Comparison of ENCODE assay signal across 8 cellular contexts in the genomic region with DNA sequence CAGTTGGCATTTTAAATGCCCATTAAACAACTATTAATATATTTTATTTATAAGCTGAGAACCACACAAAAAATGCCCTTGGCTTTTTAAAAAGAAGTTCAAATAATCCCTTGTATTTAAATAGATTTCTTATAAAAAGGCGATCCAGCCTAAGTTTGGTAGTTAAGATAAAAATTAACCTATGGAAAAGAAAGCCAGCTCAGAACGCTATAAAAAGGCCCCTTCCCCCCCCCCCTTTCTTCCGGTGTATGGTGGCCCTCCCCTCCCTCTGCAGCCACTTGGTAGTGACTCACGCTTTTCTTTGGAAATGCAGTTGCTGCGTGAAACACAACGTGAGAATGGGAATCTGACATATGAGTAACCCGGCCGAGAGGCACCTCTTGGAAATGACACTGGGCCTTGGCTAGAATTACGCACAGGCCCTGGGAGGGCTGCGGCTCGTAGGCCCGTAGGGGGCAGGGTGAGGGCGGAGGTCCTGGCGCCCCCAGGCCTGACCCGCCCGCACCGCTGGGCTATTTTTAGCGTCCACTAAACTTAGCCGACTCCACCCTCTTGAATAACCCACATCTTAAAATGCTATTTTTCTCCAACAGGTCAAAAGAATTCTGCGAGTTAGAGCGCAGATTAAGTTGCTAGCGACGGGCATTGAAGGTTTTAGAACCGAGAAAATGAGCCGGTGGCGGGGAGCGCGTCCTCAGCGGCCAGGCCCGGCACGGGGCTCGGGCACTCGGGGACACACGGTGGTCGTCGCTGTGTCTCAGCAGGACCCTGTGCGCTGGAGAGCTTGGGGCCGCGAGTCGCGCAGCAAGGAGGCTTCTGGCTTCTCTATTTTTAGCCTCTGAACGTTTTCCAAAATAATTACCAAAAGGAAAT.
DNase-seq lines count a peak whose midpoint lies in the region; ATAC-seq and TF ChIP-seq lines count a peak whose summit lies in the region.

No MANE protein-coding gene starts in this region.

- H3K36me3 ChIP-seq in mucosa of descending colon (ENCODE audit: low read depth), result no peaks in the 10 kb centered on the region

- H3K4me1 ChIP-seq in mucosa of descending colon (ENCODE audit: low read depth), result peaks cover 52% of the 10 kb centered on the region

- intact Hi-C loops in mucosa of descending colon (cut with DNase I, micrococcal nuclease), result loop anchor here in 1 of 2 donors (10.0 kb wide), 1 partner anchor 232 kb away; the partner anchor contains the start of gene NFIL3

- H3K9me3 ChIP-seq in mucosa of descending colon, result no peaks in the 10 kb centered on the region

- peak; percentile 46 for DNase-seq in NOMO-1 treated with DMSO at 0.1 percent for 48 hours (lab: John Stamatoyannopoulos, UW; ENCODE audit: unreplicated experiment)
- DNase-seq in activated CD8-positive, alpha-beta memory T cell treated with anti-CD3 and anti-CD28 coated beads, Interleukin-2, amount 50 U/mL, for 24 hours (ENCODE audit: extremely low read depth), result peak; percentile 68
- peak; percentile 97 for DNase-seq in epithelial cell of proximal tubule (ENCODE audit: low read depth)
- peak; percentile 81 to 85 (median 82) for DNase-seq in mucosa of descending colon
- DNase-seq in stimulated activated CD8-positive, alpha-beta memory T cell treated with anti-CD3 and anti-CD28 coated beads, Interleukin-2, amount 100 ng/mL, for 1 hour (ENCODE audit: low read depth in 2 of 2), result peak; percentile 27 to 37
- no peak for DNase-seq in GM19238 (ENCODE audit: insufficient read length, low spot score)

- peak; percentile 11 for TF ChIP-seq CTCF in epithelial cell of proximal tubule (conservative IDR thresholded peaks at IDR 0.05; ENCODE audit: low read depth, low read length)
- no peak for TF ChIP-seq CTCF in mucosa of descending colon (IDR thresholded peaks at IDR 0.05)

- ATAC-seq in GM18511 (IDR thresholded peaks at IDR 0.05; ENCODE audit: unreplicated experiment) (peak; percentile 44), HG03108 (IDR thresholded peaks at IDR 0.05; ENCODE audit: unreplicated experiment) (peak; percentile 6), mucosa of descending colon (peak; percentile 70)

- H3K4me3 ChIP-seq in epithelial cell of proximal tubule (ENCODE audit: low read depth, low read length) (peak overlapping the region; percentile 37), mucosa of descending colon (no peak overlapping the region)

Comparison
In these comparisons a context has a peak if more than half of its experiments do, and no peak if none do; other contexts are left out.
1. ATAC-seq: peak in every context shown above with its lines; median percentile 70 in mucosa of descending colon; 44 in GM18511; 6 in HG03108.